Comparison of ENCODE assay signal across 25 cellular contexts in genomic region chr2:199381531-199381930, GRCh38.
"Had no signal": no experiment of that assay in that cellular context is flagged by ENCODE, and none has a peak within 500 bp of the region (broad histone marks: within the 10 kb centered on the region; RNA-seq: fewer than 3 reads in every experiment).

No MANE protein-coding gene starts in this region.

- H3K36me3 Mint-ChIP-seq: memory B cell; natural killer cell treated with Interleukin-12 subunit alpha and Interleukin-12 subunit beta and Interleukin-15 and Interleukin-18, amount 100 ng/mL, for 72 hours; stimulated activated effector memory CD8-positive, alpha-beta T cell treated with anti-CD3 and anti-CD28 coated beads, Interleukin-12 subunit alpha, Interleukin-12 subunit beta, amount 100 ng/mL, for 72 hours had no signal

- H3K27ac Mint-ChIP-seq: dendritic cell treated with granulocyte-macrophage colony-stimulating factor and Interleukin-4, amounts not matched to agents 40 ng/mL and 50 ng/mL, for 4 days; endodermal cell; memory B cell; natural killer cell treated with Interleukin-12 subunit alpha and Interleukin-12 subunit beta and Interleukin-15 and Interleukin-18, amount 100 ng/mL, for 72 hours; stimulated activated effector memory CD8-positive, alpha-beta T cell treated with anti-CD3 and anti-CD28 coated beads, Interleukin-12 subunit alpha, Interleukin-12 subunit beta, amount 100 ng/mL, for 72 hours; type B pancreatic cell had no signal

- H3K4me1 Mint-ChIP-seq: endodermal cell; memory B cell; stimulated activated effector memory CD8-positive, alpha-beta T cell treated with anti-CD3 and anti-CD28 coated beads, Interleukin-12 subunit alpha, Interleukin-12 subunit beta, amount 100 ng/mL, for 72 hours had no signal

- H3K9me3 Mint-ChIP-seq: dendritic cell treated with granulocyte-macrophage colony-stimulating factor and Interleukin-4, amounts not matched to agents 40 ng/mL and 50 ng/mL, for 4 days; endodermal cell; memory B cell; stimulated activated effector memory CD8-positive, alpha-beta T cell treated with anti-CD3 and anti-CD28 coated beads, Interleukin-12 subunit alpha, Interleukin-12 subunit beta, amount 100 ng/mL, for 72 hours; type B pancreatic cell had no signal

- H3K27me3 Mint-ChIP-seq: type B pancreatic cell had no signal

- ATAC-seq: esophagus mucosa; foreskin keratinocyte; gastroesophageal sphincter; heart right ventricle; left cardiac atrium; left ventricle myocardium superior; natural killer cell treated with Interleukin-12 subunit alpha and Interleukin-12 subunit beta and Interleukin-15 and Interleukin-18, amount 100 ng/mL, for 72 hours; psoas muscle; right cardiac atrium; stimulated activated effector memory CD8-positive, alpha-beta T cell treated with anti-CD3 and anti-CD28 coated beads, Interleukin-12 subunit alpha, Interleukin-12 subunit beta, amount 100 ng/mL, for 72 hours; stimulated activated naive CD8-positive, alpha-beta T cell treated with anti-CD3 and anti-CD28 coated beads, Interleukin-15, Interleukin-2, amounts not matched to agents 100 U/mL and 50 U/mL, for 24 hours had no signal

- DNase-seq: colonic mucosa; effector CD8-positive, alpha-beta T cell; endodermal cell; foreskin keratinocyte; heart right ventricle; left cardiac atrium; left ventricle myocardium superior; nucleus accumbens; ovary; psoas muscle; right cardiac atrium; sigmoid colon; stimulated activated CD4-positive, alpha-beta T cell treated with anti-CD3 and anti-CD28 coated beads, Interleukin-2, amount 100 ng/mL, for 24 hours; stimulated activated CD4-positive, alpha-beta T cell treated with anti-CD3 and anti-CD28 coated beads, Interleukin-4, amount 100 ng/mL, for 24 hours; stimulated activated naive CD8-positive, alpha-beta T cell treated with anti-CD3 and anti-CD28 coated beads, Interleukin-15, Interleukin-2, amounts not matched to agents 100 U/mL and 50 U/mL, for 24 hours; substantia nigra; testis; tibial artery had no signal

- H3K4me3 Mint-ChIP-seq: dendritic cell treated with granulocyte-macrophage colony-stimulating factor and Interleukin-4, amounts not matched to agents 40 ng/mL and 50 ng/mL, for 4 days; endodermal cell; memory B cell; natural killer cell treated with Interleukin-12 subunit alpha and Interleukin-12 subunit beta and Interleukin-15 and Interleukin-18, amount 100 ng/mL, for 72 hours; stimulated activated effector memory CD8-positive, alpha-beta T cell treated with anti-CD3 and anti-CD28 coated beads, Interleukin-12 subunit alpha, Interleukin-12 subunit beta, amount 100 ng/mL, for 72 hours; type B pancreatic cell had no signal
